1 cellular context compared by ENCODE assay signal in the genomic region with DNA sequence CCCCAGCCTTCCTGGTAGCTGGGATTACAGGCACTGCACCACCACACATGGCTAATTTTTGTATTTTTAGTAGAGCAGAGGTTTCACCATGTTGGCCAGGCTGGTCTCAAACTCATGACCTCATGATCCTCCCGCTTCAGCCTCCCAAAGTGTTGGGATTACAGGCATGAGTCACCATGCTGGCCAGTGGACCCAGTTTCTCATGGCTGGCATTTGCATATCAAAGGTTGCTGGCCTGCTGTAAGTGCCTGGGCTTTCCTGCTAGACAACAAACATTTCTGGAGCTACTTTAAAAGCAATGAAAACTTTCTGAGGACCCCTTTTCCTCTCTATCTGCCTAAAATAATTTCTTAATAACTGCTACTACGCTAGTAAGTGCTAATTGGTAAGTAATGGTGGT.
TF ChIP-seq lines count a peak whose summit lies in the region.

No MANE protein-coding gene starts in this region.

TF ChIP-seq in WTC11, 78 proteins besides CTCF, POLR2A, EP300 and RAD21 (continued from another document):
- TF ChIP-seq, protein P1, sequence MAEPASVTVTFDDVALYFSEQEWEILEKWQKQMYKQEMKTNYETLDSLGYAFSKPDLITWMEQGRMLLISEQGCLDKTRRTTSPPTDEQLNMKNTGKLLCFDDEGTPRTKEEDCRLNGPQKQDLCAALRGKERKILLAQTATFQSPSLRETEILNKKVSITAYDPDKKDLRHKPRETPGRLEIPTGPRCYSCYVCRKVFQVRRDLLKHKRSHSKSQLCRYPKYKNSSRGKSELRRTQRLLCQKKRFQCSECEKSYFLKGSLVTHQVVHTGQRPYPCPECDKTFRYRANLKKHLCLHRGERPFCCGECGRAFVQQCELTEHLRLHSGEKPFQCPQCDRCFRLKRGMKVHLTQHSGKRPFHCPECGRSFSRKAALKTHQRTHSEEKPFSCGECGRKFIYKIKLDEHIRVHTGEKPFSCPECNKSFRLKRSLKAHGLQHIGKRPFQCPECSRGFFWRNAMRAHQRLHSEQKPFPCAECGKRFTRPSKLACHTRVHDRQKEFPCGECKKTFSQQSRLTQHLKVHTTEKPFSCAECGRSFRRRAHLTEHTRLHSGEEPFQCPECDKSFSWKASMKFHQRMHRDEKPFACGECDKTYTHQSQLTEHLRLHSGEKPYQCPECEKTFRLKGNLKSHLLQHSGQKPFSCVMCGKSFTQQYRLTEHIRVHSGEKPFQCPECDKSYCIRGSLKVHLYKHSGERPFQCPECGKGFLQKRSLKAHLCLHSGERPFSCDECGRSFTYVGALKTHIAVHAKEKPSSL (CRISPR knock-in tag; conservative IDR thresholded peaks at IDR 0.05) = no peak
- TF ChIP-seq, protein P2, sequence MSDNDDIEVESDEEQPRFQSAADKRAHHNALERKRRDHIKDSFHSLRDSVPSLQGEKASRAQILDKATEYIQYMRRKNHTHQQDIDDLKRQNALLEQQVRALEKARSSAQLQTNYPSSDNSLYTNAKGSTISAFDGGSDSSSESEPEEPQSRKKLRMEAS (CRISPR knock-in tag; IDR thresholded peaks at IDR 0.05) = no peak
- TF ChIP-seq OVOL2 (CRISPR knock-in tag; IDR thresholded peaks at IDR 0.05; ENCODE audit: borderline replicate concordance) (no peak), ZNF138 (CRISPR knock-in tag; conservative IDR thresholded peaks at IDR 0.05) (no peak), CBFB (CRISPR knock-in tag; IDR thresholded peaks at IDR 0.05; ENCODE audit: low read depth) (no peak), ZNF121 (CRISPR knock-in tag; IDR thresholded peaks at IDR 0.05) (no peak), MXD4 (CRISPR knock-in tag; IDR thresholded peaks at IDR 0.05; ENCODE audit: borderline replicate concordance) (no peak)
- TF ChIP-seq, protein P3, sequence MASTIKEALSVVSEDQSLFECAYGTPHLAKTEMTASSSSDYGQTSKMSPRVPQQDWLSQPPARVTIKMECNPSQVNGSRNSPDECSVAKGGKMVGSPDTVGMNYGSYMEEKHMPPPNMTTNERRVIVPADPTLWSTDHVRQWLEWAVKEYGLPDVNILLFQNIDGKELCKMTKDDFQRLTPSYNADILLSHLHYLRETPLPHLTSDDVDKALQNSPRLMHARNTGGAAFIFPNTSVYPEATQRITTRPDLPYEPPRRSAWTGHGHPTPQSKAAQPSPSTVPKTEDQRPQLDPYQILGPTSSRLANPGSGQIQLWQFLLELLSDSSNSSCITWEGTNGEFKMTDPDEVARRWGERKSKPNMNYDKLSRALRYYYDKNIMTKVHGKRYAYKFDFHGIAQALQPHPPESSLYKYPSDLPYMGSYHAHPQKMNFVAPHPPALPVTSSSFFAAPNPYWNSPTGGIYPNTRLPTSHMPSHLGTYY (CRISPR knock-in tag; IDR thresholded peaks at IDR 0.05) = no peak
- TF ChIP-seq, protein P4, sequence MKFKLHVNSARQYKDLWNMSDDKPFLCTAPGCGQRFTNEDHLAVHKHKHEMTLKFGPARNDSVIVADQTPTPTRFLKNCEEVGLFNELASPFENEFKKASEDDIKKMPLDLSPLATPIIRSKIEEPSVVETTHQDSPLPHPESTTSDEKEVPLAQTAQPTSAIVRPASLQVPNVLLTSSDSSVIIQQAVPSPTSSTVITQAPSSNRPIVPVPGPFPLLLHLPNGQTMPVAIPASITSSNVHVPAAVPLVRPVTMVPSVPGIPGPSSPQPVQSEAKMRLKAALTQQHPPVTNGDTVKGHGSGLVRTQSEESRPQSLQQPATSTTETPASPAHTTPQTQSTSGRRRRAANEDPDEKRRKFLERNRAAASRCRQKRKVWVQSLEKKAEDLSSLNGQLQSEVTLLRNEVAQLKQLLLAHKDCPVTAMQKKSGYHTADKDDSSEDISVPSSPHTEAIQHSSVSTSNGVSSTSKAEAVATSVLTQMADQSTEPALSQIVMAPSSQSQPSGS (CRISPR knock-in tag; IDR thresholded peaks at IDR 0.05; ENCODE audit: borderline replicate concordance, low read depth) = no peak
